Comparison of ENCODE assay signal across 5 cellular contexts in genomic region chr16:31118223-31119155, GRCh38. TPM values are rescaled to one million over a fixed set of nuclear protein-coding genes. Genes with fewer than 3 reads are reported as not detected.
DNase-seq lines count a peak whose midpoint lies in the region; ATAC-seq and TF ChIP-seq lines count a peak whose summit lies in the region.

No MANE protein-coding gene starts in this region.

- DNase-seq in NCI-H226 (peak; percentile 79), endothelial cell (ENCODE audit: low spot score) (no peak), cerebellar nuclear complex (lab: John Stamatoyannopoulos, UW) (no peak)

- no peaks in the 10 kb centered on the region for H3K27me3 ChIP-seq in skeletal muscle tissue (ENCODE audit: control insufficient read depth in 3 of 3, insufficient read depth in 3 of 3, low read length in 3 of 3)

- no peak for ATAC-seq in GM21528 (IDR thresholded peaks at IDR 0.05; ENCODE audit: low FRiP score, unreplicated experiment)

- H3K4me1 ChIP-seq in skeletal muscle tissue (ENCODE audit: control insufficient read depth in 3 of 3, insufficient read depth in 3 of 3, low read length in 3 of 3): peaks cover 17 to 24% (median 23%) of the 10 kb centered on the region in 3 donors

- H3K27ac Mint-ChIP-seq in endothelial cell (ENCODE audit: unreplicated experiment): peak overlapping the region; percentile 86

- peaks cover 25 to 34% (median 27%) of the 10 kb centered on the region in 3 donors for H3K36me3 ChIP-seq in skeletal muscle tissue (ENCODE audit: control insufficient read depth in 3 of 3, insufficient read depth in 3 of 3, low read length in 3 of 3)

- H3K9me3 Mint-ChIP-seq in endothelial cell (ENCODE audit: unreplicated experiment): no peaks in the 10 kb centered on the region

- peaks cover 17% of the 10 kb centered on the region for H3K27me3 Mint-ChIP-seq in endothelial cell (ENCODE audit: unreplicated experiment)

- peak overlapping the region; percentile 96 for H3K27ac ChIP-seq in skeletal muscle tissue (ENCODE audit: low read depth, low read length)

- peaks cover 15% of the 10 kb centered on the region for H3K4me1 Mint-ChIP-seq in endothelial cell (ENCODE audit: unreplicated experiment)

- H3K36me3 Mint-ChIP-seq in endothelial cell (ENCODE audit: low read depth, unreplicated experiment): peaks cover 25% of the 10 kb centered on the region

- peak overlapping the region; percentile 89 to 99 (median 95) for H3K9ac ChIP-seq in skeletal muscle tissue (ENCODE audit: low read depth in 1 of 3, low read length in 3 of 3)

- H3K9me3 ChIP-seq in skeletal muscle tissue (ENCODE audit: control insufficient read depth in 3 of 3, low read length in 3 of 3): no peaks in the 10 kb centered on the region

- peak overlapping the region; percentile 88 to 97 (median 92) for H3K4me3 ChIP-seq in skeletal muscle tissue (ENCODE audit: low read length in 3 of 3)

- TF ChIP-seq CTCF in endothelial cell (IDR thresholded peaks at IDR 0.05; ENCODE audit: unreplicated experiment): no peak

- peak overlapping the region; percentile 88 for H3K4me3 Mint-ChIP-seq in endothelial cell (ENCODE audit: unreplicated experiment)

RNA-seq across cellular contexts. Expression of gene KAT8, which starts 1.0 kb away (rescaled TPM):
- total RNA-seq in endothelial cell (ENCODE audit: unreplicated experiment): 49.7 TPM
- total RNA-seq in skeletal muscle tissue: 43.3 TPM

RNA-seq across cellular contexts. Expression of gene BCKDK, which starts 10.3 kb away (rescaled TPM):
- total RNA-seq in endothelial cell (ENCODE audit: unreplicated experiment): 56.8 TPM
- 8.9 TPM for total RNA-seq in skeletal muscle tissue

RNA-seq across cellular contexts. Expression of gene PRSS8, which starts 17.0 kb away (rescaled TPM):
- 3.8 TPM for total RNA-seq in endothelial cell (ENCODE audit: unreplicated experiment)
- total RNA-seq in skeletal muscle tissue: not detected

RNA-seq across cellular contexts. Expression of gene VKORC1, which starts 23.9 kb away (rescaled TPM):
- total RNA-seq in endothelial cell (ENCODE audit: unreplicated experiment): 59.6 TPM
- 34.4 TPM for total RNA-seq in skeletal muscle tissue

RNA-seq across cellular contexts. Expression of gene PRSS53, which starts 29.7 kb away (rescaled TPM):
- 1.8 TPM for total RNA-seq in endothelial cell (ENCODE audit: unreplicated experiment)
- 2.6 TPM for total RNA-seq in skeletal muscle tissue
